ENCODE assay signal across 23 cellular contexts in the genomic region with DNA sequence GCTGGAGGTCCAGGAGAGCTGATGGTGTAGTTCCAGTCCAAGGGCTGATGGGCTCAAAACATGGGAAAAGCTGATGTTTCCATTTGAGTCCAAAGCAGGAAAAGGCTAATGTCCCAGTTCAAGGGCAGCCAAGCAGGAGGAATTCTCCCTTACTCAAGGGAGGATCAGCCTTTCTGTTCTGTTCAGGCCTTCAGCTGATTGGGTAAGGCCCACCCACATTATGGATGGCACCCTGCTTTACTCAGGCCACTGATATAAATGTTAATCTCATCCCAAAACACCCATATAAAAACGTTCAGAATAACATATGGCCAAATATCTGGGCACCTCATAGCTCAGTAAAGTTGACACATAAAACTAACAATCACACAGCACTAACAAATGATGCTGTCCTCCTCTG.
DNase-seq lines count a peak whose midpoint lies in the region; ATAC-seq, FAIRE-seq and TF ChIP-seq lines count a peak whose summit lies in the region.
"Had no signal": no experiment of that assay in that cellular context is flagged by ENCODE, and none has a peak within 500 bp of the region (broad histone marks: within the 10 kb centered on the region; RNA-seq: fewer than 3 reads in every experiment).

No MANE protein-coding gene starts in this region.

- H4K8ac ChIP-seq in IMR-90 (ENCODE audit: low read depth in 2 of 2, low read length in 2 of 2) = no peak overlapping the region
- no peak overlapping the region for H4K8ac ChIP-seq in mesenchymal stem cell (ENCODE audit: low read length)

- H3K4me1 ChIP-seq in HEK293 (ENCODE audit: control insufficient read depth, insufficient read depth, low read length) (peaks cover 3% of the 10 kb centered on the region; the same call in 1 of the 2 replicates), IMR-90 (ENCODE audit: control insufficient read depth, insufficient read depth, low read length) (peaks cover 13% of the 10 kb centered on the region), mesenchymal stem cell (ENCODE audit: control insufficient read depth, insufficient read depth, low read depth, low read length) (peaks cover 5% of the 10 kb centered on the region)
- H3K4me1 ChIP-seq: A549, Caco-2 had no signal

- H2BK120ac ChIP-seq in IMR-90 (ENCODE audit: low read depth, low read length) (no peak overlapping the region), mesenchymal stem cell (ENCODE audit: low read depth, low read length) (no peak overlapping the region)

- BruUV-seq in IMR-90 (replicated peaks; lab: Mats Ljungman, UMichigan) = no TSS peak

- H3K79me1 ChIP-seq in IMR-90 (ENCODE audit: low read depth in 1 of 2, low read length in 2 of 2) (peaks cover 27 to 85% of the 10 kb centered on the region in 2 experiments), mesenchymal stem cell (replicated peaks; ENCODE audit: low read length, poor library complexity, severe bottlenecking) (peaks cover 27% of the 10 kb centered on the region)

- no peak overlapping the region for H3K4me3 Mint-ChIP-seq in progenitor cell of endocrine pancreas (ENCODE audit: low read depth)
- H3K4me3 Mint-ChIP-seq: B cell; CD4-positive, alpha-beta T cell; CD8-positive, alpha-beta T cell had no signal

- H3K23ac ChIP-seq in IMR-90 (ENCODE audit: low read depth, low read length) (peak overlapping the region; percentile 72; the same call in 1 of the 2 replicates), mesenchymal stem cell (ENCODE audit: low read length in 2 of 2) (no peak overlapping the region)

- H3K27me3 Mint-ChIP-seq in progenitor cell of endocrine pancreas = peaks cover 2% of the 10 kb centered on the region
- H3K27me3 Mint-ChIP-seq: B cell; CD4-positive, alpha-beta T cell had no signal

- no peak for TF ChIP-seq POLR2A in IMR-90 (IDR thresholded peaks at IDR 0.05; ENCODE audit: low read depth, low read length)

- peaks cover 10% of the 10 kb centered on the region for H3K4me1 Mint-ChIP-seq in progenitor cell of endocrine pancreas (ENCODE audit: low read depth)

- H3K9me3 ChIP-seq in HEK293 (ENCODE audit: control insufficient read depth, insufficient read depth, low read depth, low read length) (no peaks in the 10 kb centered on the region), IMR-90 (ENCODE audit: control insufficient read depth, insufficient read depth, low read length) (no peaks in the 10 kb centered on the region), mesenchymal stem cell (ENCODE audit: control insufficient read depth, low read length) (no peaks in the 10 kb centered on the region)
- H3K9me3 ChIP-seq: A549, Caco-2 had no signal

- H3K36me3 ChIP-seq in HEK293 (ENCODE audit: control insufficient read depth in 2 of 2, insufficient read depth in 1 of 2, low read length in 2 of 2) (no peaks in the 10 kb centered on the region), IMR-90 (ENCODE audit: control insufficient read depth, insufficient read depth, low read length) (no peaks in the 10 kb centered on the region; the same call in 1 of the 2 replicates), mesenchymal stem cell (ENCODE audit: control insufficient read depth in 1 of 2, insufficient read depth in 2 of 2, low read depth in 1 of 2, low read length in 2 of 2) (peaks cover 0 to 5% of the 10 kb centered on the region in 2 experiments), brain microvascular endothelial cell (replicated peaks) (no peaks in the 10 kb centered on the region)

- no peak overlapping the region for H2BK20ac ChIP-seq in IMR-90 (ENCODE audit: low read depth, low read length)

- dilution Hi-C loops in IMR-90 (cut with HindIII; ENCODE audit: low sequenced_read_pairs, unreplicated experiment) = no loop called here

- no peak overlapping the region for H2AK5ac ChIP-seq in IMR-90 (ENCODE audit: low read depth, low read length)
- H2AK5ac ChIP-seq in mesenchymal stem cell (ENCODE audit: low read length, severe bottlenecking) = peak overlapping the region; percentile 13

- H4K91ac ChIP-seq in IMR-90 (ENCODE audit: insufficient read depth, low read depth, low read length) = no peak overlapping the region
- H4K91ac ChIP-seq in mesenchymal stem cell (ENCODE audit: low read length) = no peak overlapping the region

- no peak overlapping the region for H4K5ac ChIP-seq in IMR-90 (ENCODE audit: low read depth, low read length)

- H3K4ac ChIP-seq in IMR-90 (ENCODE audit: low read depth, low read length) (no peak overlapping the region), mesenchymal stem cell (ENCODE audit: low read depth in 1 of 2, low read length in 2 of 2) (no peak overlapping the region)

- no peak overlapping the region for H2BK15ac ChIP-seq in IMR-90 (ENCODE audit: low read depth, low read length)
- H2BK15ac ChIP-seq in mesenchymal stem cell (ENCODE audit: low read depth, poor library complexity, severe bottlenecking) = no peak overlapping the region

- peak; percentile 53 for FAIRE-seq in urothelium cell line (lab: Jason Lieb, UNC)
- FAIRE-seq: A549, D721Med, G401.6, GM12891, GM19239 had no signal

- peaks cover 36% of the 10 kb centered on the region for H4K20me1 ChIP-seq in IMR-90 (ENCODE audit: insufficient read depth, low read length)

- H3K27ac ChIP-seq in HEK293 (ENCODE audit: extremely low read depth, low read depth, low read length) (no peak overlapping the region), IMR-90 (ENCODE audit: insufficient read depth, low read length) (no peak overlapping the region), mesenchymal stem cell (ENCODE audit: low read length, poor library complexity, severe bottlenecking) (no peak overlapping the region), brain microvascular endothelial cell (no peak overlapping the region)
- H3K27ac ChIP-seq: 22Rv1; A549; BLaER1 treated with 17β-estradiol and CSF1 and Interleukin-3, amounts not matched to agents 10 nM and 100 nM; C4-2B had no signal

- H3K9me1 ChIP-seq in IMR-90 (ENCODE audit: insufficient read depth, low read length) = peaks cover 28% of the 10 kb centered on the region

- DNase-seq in IMR-90 = no peak
- DNase-seq in mesenchymal stem cell = no peak
- DNase-seq in urothelium cell line (ENCODE audit: low spot score) = no peak
- no peak for DNase-seq in progenitor cell of endocrine pancreas (ENCODE audit: low spot score, unreplicated experiment)
- DNase-seq in brain microvascular endothelial cell = no peak
- DNase-seq: AML-193; Caco-2; Calu3; CD4-positive, alpha-beta T cell; CD8-positive, alpha-beta T cell; DMS79 treated with DMSO at 0.1 percent for 48 hours; GF-D8 had no signal

- in situ Hi-C loops in IMR-90 (cut with MboI; ENCODE audit: low sequenced_read_pairs) (no loop called here), brain microvascular endothelial cell (cut with HindIII; ENCODE audit: low pct_ligation_motif_present, low sequenced_read_pairs) (no loop called here)

- POLR2A ChIA-PET in HEK293 (lab: Yijun Ruan, JAX) = no interaction called here
- POLR2A ChIA-PET in IMR-90 (lab: Charles Lee; ENCODE audit: unreplicated experiment) = no interaction called here

- H2BK12ac ChIP-seq in mesenchymal stem cell (ENCODE audit: low read length in 2 of 2) = peak overlapping the region; percentile 54 to 63

- TF ChIP-seq CTCF in HEK293 (tag by site-specific recombination; IDR thresholded peaks at IDR 0.05) = no peak
- no peak for TF ChIP-seq CTCF in IMR-90 (conservative IDR thresholded peaks at IDR 0.05; ENCODE audit: low read depth, low read length)
- TF ChIP-seq CTCF in progenitor cell of endocrine pancreas (IDR thresholded peaks at IDR 0.05; ENCODE audit: unreplicated experiment) = no peak
- TF ChIP-seq CTCF in brain microvascular endothelial cell (IDR thresholded peaks at IDR 0.05; ENCODE audit: low read depth, low read length, missing control alignments) = no peak

- no peak overlapping the region for H3K9ac ChIP-seq in IMR-90 (ENCODE audit: low read depth, low read length)
- no peak overlapping the region for H3K9ac ChIP-seq in mesenchymal stem cell (ENCODE audit: low read length)
- H3K9ac ChIP-seq: BLaER1 treated with 17β-estradiol and CSF1 and Interleukin-3, amounts not matched to agents 10 nM and 100 nM had no signal

- no peak for ATAC-seq in IMR-90 (ENCODE audit: low read depth)
- ATAC-seq in GM21528 (IDR thresholded peaks at IDR 0.05; ENCODE audit: low FRiP score, unreplicated experiment) = no peak
- ATAC-seq: A549; CD8-positive, alpha-beta T cell had no signal

- H3K27me3 ChIP-seq in IMR-90 (ENCODE audit: control insufficient read depth, insufficient read depth, low read length) = no peaks in the 10 kb centered on the region
- H3K27me3 ChIP-seq in mesenchymal stem cell (ENCODE audit: control insufficient read depth in 1 of 2, insufficient read depth in 1 of 2, low read length in 2 of 2) = no peaks in the 10 kb centered on the region
- no peaks in the 10 kb centered on the region for H3K27me3 ChIP-seq in brain microvascular endothelial cell (replicated peaks)
- H3K27me3 ChIP-seq: BLaER1 treated with 17β-estradiol and CSF1 and Interleukin-3, amounts not matched to agents 10 nM and 100 nM had no signal

- H2BK5ac ChIP-seq in IMR-90 (ENCODE audit: low read depth, low read length, poor library complexity, severe bottlenecking) (peak overlapping the region; percentile 36), mesenchymal stem cell (ENCODE audit: low read depth, low read length, poor library complexity, severe bottlenecking) (no peak overlapping the region)

- no peak overlapping the region for H3K18ac ChIP-seq in IMR-90 (ENCODE audit: low read depth, low read length)
- peak overlapping the region in 1 of 2 experiments; percentile 64 for H3K18ac ChIP-seq in mesenchymal stem cell (ENCODE audit: low read depth in 1 of 2, low read length in 2 of 2)

- CTCF ChIA-PET in HEK293 (lab: Yijun Ruan, JAX) = interaction anchor here (0.9 to 2.7 kb wide), 3 partner anchors 9 to 265 kb away, joined by 3 to 7 read pairs (median 4); no protein-coding TSS in a partner anchor
- CTCF ChIA-PET in IMR-90 (lab: Yijun Ruan, JAX) = interaction anchor here (1.5 kb wide), 1 partner anchor 142 kb away, joined by 4 read pairs; no protein-coding TSS in a partner anchor

- no peaks in the 10 kb centered on the region for H3K36me3 Mint-ChIP-seq in progenitor cell of endocrine pancreas (ENCODE audit: insufficient read depth)
- H3K36me3 Mint-ChIP-seq: CD8-positive, alpha-beta T cell had no signal

- H3K4me2 ChIP-seq in IMR-90 (ENCODE audit: low read depth, low read length) (no peak overlapping the region), mesenchymal stem cell (ENCODE audit: low read length, poor library complexity, severe bottlenecking) (no peak overlapping the region)
- H3K4me2 ChIP-seq: A549 had no signal

- H2AK9ac ChIP-seq in IMR-90 (replicated peaks; ENCODE audit: low read depth, low read length, poor library complexity) = no peak overlapping the region

- no CpG with 5 or more reads among the region's 1 CpG for WGBS in IMR-90 (ENCODE audit: extremely low coverage in 2 of 2, insufficient read length in 1 of 2), 2 experiments
- 50% methylated on average over 1 of the region's 1 CpG for WGBS in mesenchymal stem cell

- H3K27ac Mint-ChIP-seq in progenitor cell of endocrine pancreas = no peak overlapping the region
- H3K27ac Mint-ChIP-seq: B cell; CD4-positive, alpha-beta T cell; CD8-positive, alpha-beta T cell had no signal

- TF ChIP-seq RAD21 in IMR-90 (IDR thresholded peaks at IDR 0.05; ENCODE audit: low read length) = no peak

- H3K14ac ChIP-seq in IMR-90 (replicated peaks; ENCODE audit: low read depth, low read length) (peak overlapping the region; percentile 13; the same call in 1 of the 2 replicates), mesenchymal stem cell (ENCODE audit: low read length in 2 of 2) (no peak overlapping the region)

- intact Hi-C loops in IMR-90 (cut with micrococcal nuclease) = no loop called here

- no peak overlapping the region for H2AFZ ChIP-seq in IMR-90 (replicated peaks; ENCODE audit: low read length, poor library complexity)
- no peak overlapping the region for H2AFZ ChIP-seq in mesenchymal stem cell (ENCODE audit: low read depth, low read length)

- H3K56ac ChIP-seq in IMR-90 (ENCODE audit: extremely low read depth, insufficient read depth, low read length) = no peak overlapping the region

- H3K4me3 ChIP-seq in HEK293 (ENCODE audit: low read depth, low read length) (no peak overlapping the region), IMR-90 (ENCODE audit: insufficient read depth, low read depth, low read length) (no peak overlapping the region), mesenchymal stem cell (ENCODE audit: insufficient read depth in 1 of 2, low read depth in 1 of 2, low read length in 2 of 2) (no peak overlapping the region), brain microvascular endothelial cell (ENCODE audit: low read depth, low read length) (no peak overlapping the region)
- H3K4me3 ChIP-seq: A549; BLaER1 treated with 17β-estradiol and CSF1 and Interleukin-3, amounts not matched to agents 10 nM and 100 nM had no signal

- peaks cover 4% of the 10 kb centered on the region for H3K9me3 Mint-ChIP-seq in progenitor cell of endocrine pancreas (ENCODE audit: low read depth)
- H3K9me3 Mint-ChIP-seq: CD4-positive, alpha-beta T cell had no signal
